34 cellular contexts compared by ENCODE assay signal in genomic region chr16:53430363-53430762, GRCh38.
"Had no signal": no experiment of that assay in that cellular context is flagged by ENCODE, and none has a peak within 500 bp of the region (broad histone marks: within the 10 kb centered on the region; RNA-seq: fewer than 3 reads in every experiment).

No MANE protein-coding gene starts in this region.

- H3K36me3 Mint-ChIP-seq: activated CD4-positive, alpha-beta memory T cell treated with anti-CD3 and anti-CD28 coated beads for 36 hours had no signal

- DNase-seq: activated CD4-positive, alpha-beta memory T cell treated with anti-CD3 and anti-CD28 coated beads for 36 hours; activated CD4-positive, alpha-beta T cell treated with anti-CD3 and anti-CD28 coated beads, Interleukin-2, amount 50 U/mL, for 1 hour; activated CD8-positive, alpha-beta memory T cell treated with anti-CD3 and anti-CD28 coated beads, Interleukin-2, amount 50 U/mL, for 4 hours; activated effector memory CD4-positive, alpha-beta T cell treated with Interleukin-2 at 50 U/mL for 16 hours; activated naive CD4-positive, alpha-beta T cell treated with anti-CD3 and anti-CD28 coated beads, Interleukin-2, amount 10 ng/mL, durations not matched to agents 7 days and 5 days; activated naive CD8-positive, alpha-beta T cell treated with anti-CD3 and anti-CD28 coated beads, Interleukin-2, amount 50 U/mL, for 24 hours; activated T-cell treated with anti-CD3 and anti-CD28 coated beads for 4 hours; activated T-cell treated with anti-CD3 and anti-CD28 coated beads, Interleukin-2, amount 50 U/mL, for 4 hours; amniotic stem cell; aorta; brain microvascular endothelial cell; central memory CD4-positive, alpha-beta T cell; Kasumi-1; KG1; MM.1S; MV-4-11; NCI-H1092; NCI-H1436 treated with DMSO at 0.1 percent for 48 hours; NCI-H1694 treated with DMSO at 0.1 percent for 48 hours; NCI-H2029; NCI-H2171; NCI-H510A; NCI-H526; NCI-H748 treated with DMSO at 0.1 percent for 48 hours; NK-92 treated with Interleukin-12 subunit alpha and Interleukin-12 subunit beta, amount 100 ng/mL, for 24 hours; SIG-M5; T-helper 1 cell; T-helper 2 cell; T-helper 9 cell had no signal

- H3K27me3 Mint-ChIP-seq: activated CD4-positive, alpha-beta memory T cell treated with anti-CD3 and anti-CD28 coated beads for 36 hours; activated naive CD8-positive, alpha-beta T cell; activated naive CD8-positive, alpha-beta T cell treated with anti-CD3 and anti-CD28 coated beads, Interleukin-2, amount 50 U/mL, for 24 hours had no signal

- H3K36me3 ChIP-seq: brain microvascular endothelial cell had no signal

- H3K27ac ChIP-seq: brain microvascular endothelial cell, RWPE1 had no signal

- H3K27me3 ChIP-seq: brain microvascular endothelial cell had no signal

- H3K4me3 Mint-ChIP-seq: activated CD4-positive, alpha-beta memory T cell treated with anti-CD3 and anti-CD28 coated beads for 36 hours; activated naive CD4-positive, alpha-beta T cell treated with anti-CD3 and anti-CD28 coated beads, Interleukin-2, amount 10 ng/mL, durations not matched to agents 7 days and 5 days; activated naive CD8-positive, alpha-beta T cell; activated naive CD8-positive, alpha-beta T cell treated with anti-CD3 and anti-CD28 coated beads, Interleukin-2, amount 50 U/mL, for 24 hours; activated T-cell treated with anti-CD3 and anti-CD28 coated beads, Interleukin-2, amount 50 U/mL, for 4 hours; activated T-helper 1 cell treated with anti-CD3 and anti-CD28 coated beads, Interleukin-12 subunit alpha, Interleukin-12 subunit beta, Interleukin-2, Interleukin-4 antibody, amounts not matched to agents 30 ng/mL and 10 ng/mL and 1 ng/mL, durations not matched to agents 14 hours and 24 hours and 36 hours had no signal

- H3K27ac Mint-ChIP-seq: activated CD4-positive, alpha-beta memory T cell treated with anti-CD3 and anti-CD28 coated beads for 36 hours; activated naive CD4-positive, alpha-beta T cell treated with anti-CD3 and anti-CD28 coated beads, Interleukin-2, amount 10 ng/mL, durations not matched to agents 7 days and 5 days; activated naive CD8-positive, alpha-beta T cell; activated naive CD8-positive, alpha-beta T cell treated with anti-CD3 and anti-CD28 coated beads, Interleukin-2, amount 50 U/mL, for 24 hours; activated T-helper 1 cell treated with anti-CD3 and anti-CD28 coated beads, Interleukin-12 subunit alpha, Interleukin-12 subunit beta, Interleukin-2, Interleukin-4 antibody, amounts not matched to agents 30 ng/mL and 10 ng/mL and 1 ng/mL, durations not matched to agents 14 hours and 24 hours and 36 hours had no signal

- ATAC-seq: activated naive CD8-positive, alpha-beta T cell treated with anti-CD3 and anti-CD28 coated beads, Interleukin-2, amount 50 U/mL, for 24 hours; activated T-cell treated with anti-CD3 and anti-CD28 coated beads, Interleukin-2, amount 50 U/mL, for 4 hours; Right ventricle myocardium inferior had no signal

- H2AFZ ChIP-seq: PC-9 had no signal
